22 cellular contexts compared by ENCODE assay signal in the genomic region with DNA sequence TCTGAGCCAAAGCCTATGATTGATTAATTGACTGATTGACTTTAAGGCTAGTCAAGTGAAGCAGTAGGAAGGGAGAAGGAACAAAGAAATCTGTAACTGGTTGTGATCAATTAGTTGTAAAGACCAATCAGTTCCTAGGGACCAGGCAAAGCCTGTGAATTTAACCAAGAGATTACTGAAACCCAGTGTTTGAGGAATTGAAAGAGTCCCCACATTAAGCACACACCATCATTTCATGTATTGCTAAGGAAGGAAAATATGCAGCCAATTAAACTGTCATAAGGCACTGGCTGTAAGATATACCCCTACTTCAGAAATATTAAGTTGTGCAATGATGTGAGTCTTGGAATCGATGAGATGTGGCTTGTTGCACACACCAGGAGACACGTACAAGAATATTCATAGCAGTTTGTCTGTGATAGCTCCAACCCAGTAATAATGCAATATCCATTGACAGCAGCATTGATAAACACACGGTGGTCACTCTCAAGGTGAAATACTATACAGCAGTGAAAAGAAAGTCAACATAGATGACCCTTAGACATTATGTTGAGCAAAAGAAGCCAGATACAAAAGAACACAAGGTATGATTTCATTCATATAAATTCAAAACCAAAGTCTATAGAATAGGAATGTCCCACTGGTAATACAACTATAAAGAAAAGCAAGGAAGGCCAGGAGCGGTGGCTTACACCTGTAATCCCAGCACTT. TPM values are rescaled to one million over a fixed set of nuclear protein-coding genes. Genes with fewer than 3 reads are reported as not detected.
"Had no signal": no experiment of that assay in that cellular context is flagged by ENCODE, and none has a peak within 500 bp of the region (broad histone marks: within the 10 kb centered on the region; RNA-seq: fewer than 3 reads in every experiment).

No MANE protein-coding gene starts in this region.

- H3K9me3 ChIP-seq: body of pancreas, lower lobe of right lung, mucosa of descending colon, testis, vagina had no signal

- H3K27me3 ChIP-seq: body of pancreas, testis, vagina had no signal

- DNase-seq: activated CD4-positive, CD25-positive, alpha-beta regulatory T cell treated with anti-CD3 and anti-CD28 coated beads, Interleukin-2, amount 50 U/mL, for 72 hours; activated CD8-positive, alpha-beta memory T cell treated with anti-CD3 and anti-CD28 coated beads for 24 hours; activated CD8-positive, alpha-beta memory T cell treated with anti-CD3 and anti-CD28 coated beads, Interleukin-2, amount 50 U/mL, for 4 hours; activated naive CD4-positive, alpha-beta T cell treated with anti-CD3 and anti-CD28 coated beads for 36 hours; activated T-cell treated with anti-CD3 and anti-CD28 coated beads, Interleukin-2, amount 50 U/mL, for 24 hours; body of pancreas; effector CD4-positive, alpha-beta T cell; lower lobe of right lung; mesendoderm; mucosa of descending colon; nephron progenitor cell; nucleus accumbens; small intestine; stimulated activated CD4-positive, alpha-beta T cell treated with anti-CD3 and anti-CD28 coated beads, Interleukin-2, amount 100 ng/mL, for 24 hours; testis; WERI-Rb-1 had no signal

- H3K4me1 ChIP-seq: body of pancreas, vagina had no signal

- H3K27ac ChIP-seq: body of pancreas, lower lobe of right lung, testis, vagina, WERI-Rb-1 had no signal

- H3K27me3 Mint-ChIP-seq: activated T-cell treated with anti-CD3 and anti-CD28 coated beads, Interleukin-2, amount 50 U/mL, for 24 hours; dendritic cell treated with granulocyte-macrophage colony-stimulating factor and Interleukin-4, amounts not matched to agents 40 ng/mL and 50 ng/mL, for 4 days; stimulated activated memory B cell treated with anti-CD40 and anti-IgM and Interleukin-4, amounts not matched to agents 10 μg/mL and 1 μg/mL and 100 μg/mL, for 72 hours; type B pancreatic cell had no signal

- H3K4me3 ChIP-seq: body of pancreas, lower lobe of right lung, mucosa of descending colon, testis, vagina had no signal

- H3K9me3 Mint-ChIP-seq: activated naive CD4-positive, alpha-beta T cell treated with anti-CD3 and anti-CD28 coated beads for 36 hours; activated T-cell treated with anti-CD3 and anti-CD28 coated beads, Interleukin-2, amount 50 U/mL, for 24 hours; dendritic cell treated with granulocyte-macrophage colony-stimulating factor and Interleukin-4, amounts not matched to agents 40 ng/mL and 50 ng/mL, for 4 days; nephron progenitor cell; stimulated activated memory B cell treated with anti-CD40 and anti-IgM and Interleukin-4, amounts not matched to agents 10 μg/mL and 1 μg/mL and 100 μg/mL, for 72 hours; type B pancreatic cell had no signal

- H3K27ac Mint-ChIP-seq: activated naive CD4-positive, alpha-beta T cell treated with anti-CD3 and anti-CD28 coated beads for 36 hours; activated T-cell treated with anti-CD3 and anti-CD28 coated beads, Interleukin-2, amount 50 U/mL, for 24 hours; dendritic cell treated with granulocyte-macrophage colony-stimulating factor and Interleukin-4, amounts not matched to agents 40 ng/mL and 50 ng/mL, for 4 days; nephron progenitor cell; stimulated activated memory B cell treated with anti-CD40 and anti-IgM and Interleukin-4, amounts not matched to agents 10 μg/mL and 1 μg/mL and 100 μg/mL, for 72 hours; type B pancreatic cell had no signal

- H3K4me3 Mint-ChIP-seq: activated naive CD4-positive, alpha-beta T cell treated with anti-CD3 and anti-CD28 coated beads for 36 hours; activated T-cell treated with anti-CD3 and anti-CD28 coated beads, Interleukin-2, amount 50 U/mL, for 24 hours; dendritic cell treated with granulocyte-macrophage colony-stimulating factor and Interleukin-4, amounts not matched to agents 40 ng/mL and 50 ng/mL, for 4 days; nephron progenitor cell; stimulated activated memory B cell treated with anti-CD40 and anti-IgM and Interleukin-4, amounts not matched to agents 10 μg/mL and 1 μg/mL and 100 μg/mL, for 72 hours; type B pancreatic cell had no signal

RNA-seq across cellular contexts. Expression of gene HIPK4, which starts 50.8 kb away (rescaled TPM):
- total RNA-seq: activated naive CD4-positive, alpha-beta T cell treated with anti-CD3 and anti-CD28 coated beads for 36 hours; body of pancreas; epithelial cell of proximal tubule; T-helper 2 cell treated with Interferon-gamma antibody and Interleukin-4, amounts not matched to agents 100 ng/mL and 5 ng/mL, for 36 hours had no signal
